ENCODE assay signal across 16 cellular contexts in the genomic region with DNA sequence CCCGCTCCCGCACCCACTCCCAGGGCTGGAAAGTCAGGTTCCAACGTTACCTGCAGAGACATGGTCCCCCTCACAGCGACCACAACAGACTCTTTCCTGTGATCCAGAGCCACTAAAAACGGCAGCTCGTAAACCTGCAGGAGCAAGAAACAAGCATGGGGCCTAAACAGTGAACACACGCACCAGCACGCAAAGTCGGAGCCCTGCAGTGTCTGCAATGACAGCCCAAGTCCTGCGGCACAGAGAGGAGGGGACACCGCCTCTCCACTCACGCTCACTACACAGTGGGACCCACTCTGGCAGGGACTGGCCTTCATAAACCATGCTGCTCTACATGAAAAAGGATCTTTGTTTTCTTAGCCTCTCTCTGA. TPM values are rescaled to one million over a fixed set of nuclear protein-coding genes. Genes with fewer than 3 reads are reported as not detected.
DNase-seq lines count a peak whose midpoint lies in the region; ATAC-seq, FAIRE-seq and TF ChIP-seq lines count a peak whose summit lies in the region.
"Had no signal": no experiment of that assay in that cellular context is flagged by ENCODE, and none has a peak within 500 bp of the region (broad histone marks: within the 10 kb centered on the region; RNA-seq: fewer than 3 reads in every experiment).

No MANE protein-coding gene starts in this region.

- H3K4me3 ChIP-seq in A549 = no peak overlapping the region
- H3K4me3 ChIP-seq in NT2/D1 (ENCODE audit: insufficient read length, low read depth) = no peak overlapping the region
- no peak overlapping the region for H3K4me3 ChIP-seq in esophagus squamous epithelium
- H3K4me3 ChIP-seq in thyroid gland (replicated peaks in 1 of 3) = no peak overlapping the region
- H3K4me3 ChIP-seq: SJCRH30 had no signal

- peaks cover 9% of the 10 kb centered on the region for H3K4me1 ChIP-seq in A549
- peaks cover 5% of the 10 kb centered on the region for H3K4me1 ChIP-seq in NT2/D1 (ENCODE audit: insufficient read depth, insufficient read length)
- H3K4me1 ChIP-seq in esophagus squamous epithelium = peaks cover 10 to 22% (median 11%) of the 10 kb centered on the region in 3 donors
- no peaks in the 10 kb centered on the region for H3K4me1 ChIP-seq in thyroid gland
- H3K4me1 ChIP-seq: SJCRH30 had no signal

- FAIRE-seq in A549 (lab: Jason Lieb, UNC) = no peak

- peak overlapping the region; percentile 26 for H3K9ac ChIP-seq in NT2/D1 (ENCODE audit: insufficient read length, low read depth)

- no peak for TF ChIP-seq POLR2A in A549 (IDR thresholded peaks at IDR 0.05; ENCODE audit: low read length)
- TF ChIP-seq POLR2A in esophagus squamous epithelium (IDR thresholded peaks at IDR 0.05) = no peak
- no peak for TF ChIP-seq POLR2A in thyroid gland (IDR thresholded peaks at IDR 0.05)

- 93% methylated on average over 12 of the region's 12 CpGs for WGBS in A549 (ENCODE audit: missing lambda C conversion rate)
- 63% methylated on average over 5 of the region's 12 CpGs; no CpG with 5 or more reads in 1 of the 2 donors for WGBS in esophagus squamous epithelium, 2 donors
- 85 to 93% methylated on average over 7 to 12 of the region's 12 CpGs for WGBS in thyroid gland, 2 donors

- intact Hi-C loops in esophagus squamous epithelium (cut with DNase I) (no loop called here), sciatic nerve (cut with DNase I) (no loop called here), thyroid gland (cut with DNase I) (no loop called here)

- no peaks in the 10 kb centered on the region for H3K9me3 ChIP-seq in A549
- no peaks in the 10 kb centered on the region for H3K9me3 ChIP-seq in NT2/D1 (ENCODE audit: insufficient read depth, low read length)
- no peaks in the 10 kb centered on the region for H3K9me3 ChIP-seq in esophagus squamous epithelium
- no peaks in the 10 kb centered on the region for H3K9me3 ChIP-seq in thyroid gland
- H3K9me3 ChIP-seq: SJCRH30 had no signal

- no peaks in the 10 kb centered on the region for H3K27me3 ChIP-seq in NT2/D1 (ENCODE audit: insufficient read depth, insufficient read length)
- H3K27me3 ChIP-seq in esophagus squamous epithelium = no peaks in the 10 kb centered on the region
- H3K27me3 ChIP-seq in thyroid gland = no peaks in the 10 kb centered on the region
- H3K27me3 ChIP-seq: SJCRH30 had no signal

- TF ChIP-seq RAD21 in A549 (conservative IDR thresholded peaks at IDR 0.05 in 1 of 2, IDR thresholded peaks at IDR 0.05 in 1 of 2) = no peak

- DNase-seq in A549 (ENCODE audit: low read depth in 1 of 2, low spot score in 1 of 2) (no peak), NT2/D1 (ENCODE audit: low read depth, low spot score) (no peak), esophagus squamous epithelium (lab: John Stamatoyannopoulos, UW) (no peak), sciatic nerve (ENCODE audit: low spot score) (no peak), NCI-H2081 treated with DMSO at 0.1 percent for 48 hours (lab: John Stamatoyannopoulos, UW) (no peak), NCI-H524 treated with DMSO at 0.1 percent for 48 hours (lab: John Stamatoyannopoulos, UW) (no peak), T-helper 1 cell (no peak), thyroid gland (no peak)
- DNase-seq: activated effector memory CD4-positive, alpha-beta T cell treated with anti-CD3 and anti-CD28 coated beads, Interleukin-2, amount 50 U/mL, for 16 hours; amniotic stem cell; COR-L47; endodermal cell; NCI-H446; SJCRH30; stimulated activated naive CD4-positive, alpha-beta T cell; T1000 had no signal

- H3K27ac ChIP-seq in A549 (peak overlapping the region in 1 of 2 experiments; percentile 51; a peak in 1 of 6 replicates), esophagus squamous epithelium (peak overlapping the region; percentile 49 to 77 (median 61)), thyroid gland (no peak overlapping the region)
- H3K27ac ChIP-seq: SJCRH30 had no signal

- peak in 1 of 2 experiments; percentile 8; a peak in 2 of 6 replicates for ATAC-seq in A549
- peak; percentile 23 for ATAC-seq in sciatic nerve

- H3K4me2 ChIP-seq in A549 = no peak overlapping the region

- POLR2A ChIA-PET in A549 (lab: Yijun Ruan, JAX) = no interaction called here

- TF ChIP-seq CTCF in A549 (IDR thresholded peaks at IDR 0.05) = no peak
- no peak for TF ChIP-seq CTCF in esophagus squamous epithelium (IDR thresholded peaks at IDR 0.05)
- no peak for TF ChIP-seq CTCF in thyroid gland (IDR thresholded peaks at IDR 0.05)

- CTCF ChIA-PET in A549 (lab: Yijun Ruan, JAX) = interaction anchor here (0.7 to 2.7 kb wide), 21 partner anchors 8 to 568 kb away, joined by 3 to 7 read pairs (median 4); partner anchors contain the start of gene DAGLB

- peaks cover 89% of the 10 kb centered on the region for H3K36me3 ChIP-seq in NT2/D1 (ENCODE audit: insufficient read depth, insufficient read length, low read length)
- H3K36me3 ChIP-seq in esophagus squamous epithelium = peaks cover 3 to 96% (median 21%) of the 10 kb centered on the region in 3 donors
- peaks cover 30 to 39% of the 10 kb centered on the region in 2 donors for H3K36me3 ChIP-seq in thyroid gland

- TF ChIP-seq EP300 in A549 (IDR thresholded peaks at IDR 0.05) = no peak

TF ChIP-seq in A549, 52 proteins besides CTCF, POLR2A, EP300 and RAD21:
- TF ChIP-seq REST (IDR thresholded peaks at IDR 0.05) = no peak
- TF ChIP-seq, protein P1, sequence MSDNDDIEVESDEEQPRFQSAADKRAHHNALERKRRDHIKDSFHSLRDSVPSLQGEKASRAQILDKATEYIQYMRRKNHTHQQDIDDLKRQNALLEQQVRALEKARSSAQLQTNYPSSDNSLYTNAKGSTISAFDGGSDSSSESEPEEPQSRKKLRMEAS (IDR thresholded peaks at IDR 0.05) = 0 out of 2 replicates have a peak, but pooled peaks have one; percentile 18
TF ChIP-seq in A549: peak in this region for 1.

RNA-seq across cellular contexts. Expression of gene DAGLB, which starts 23.1 kb away (rescaled TPM):
- 19.3 and 19.7 TPM in 2 replicates for polyA plus RNA-seq in A549 (2011; rRNA removed)
- polyA plus RNA-seq in A549 (2012; cell fraction: cytosol; rRNA removed) = 15.8 and 18.5 TPM in 2 replicates
- polyA plus RNA-seq in A549 (2012; cell fraction: nucleus; rRNA removed) = 69.2 and 108 TPM in 2 replicates
- 14.5 to 19.1 TPM (median 15.7 TPM) in 3 replicates for polyA plus RNA-seq in A549 (2017; fragmentation: RNase III; extraction: RNeasy Plus Mini Kit Qiagen cat#74134 plus additional on column Dnase treatment)
- 32.9 and 46.0 TPM in 2 replicates for polyA minus RNA-seq in A549 (2011; rRNA and poly(A)+ RNA removed)
- 10 to 100 TPM in 3 of 4 donors, 1 to 10 TPM in 1; 7.1 to 12.4 (median 10.6) TPM for total RNA-seq in esophagus squamous epithelium
- total RNA-seq in sciatic nerve = 21.2 TPM
- 10 to 100 TPM; 14.1 to 18.4 (median 16.2) TPM for total RNA-seq in thyroid gland

RNA-seq across cellular contexts. Expression of gene RAC1, which starts 50.4 kb away (rescaled TPM):
- polyA plus RNA-seq in A549 (2011; rRNA removed) (446 and 516 TPM in 2 replicates), A549 (2017; fragmentation: RNase III; extraction: RNeasy Plus Mini Kit Qiagen cat#74134 plus additional on column Dnase treatment) (220 to 239 TPM (median 228 TPM) in 3 replicates)
- 334 and 374 TPM in 2 replicates for polyA plus RNA-seq in A549 (2012; cell fraction: cytosol; rRNA removed)
- 111 and 169 TPM in 2 replicates for polyA plus RNA-seq in A549 (2012; cell fraction: nucleus; rRNA removed)
- polyA minus RNA-seq in A549 (2011; rRNA and poly(A)+ RNA removed) = 144 and 149 TPM in 2 replicates
- total RNA-seq in esophagus squamous epithelium (100 to 1,000 TPM; 174 to 310 (median 226) TPM), sciatic nerve (225 TPM), thyroid gland (100 to 1,000 TPM; 141 to 284 (median 180) TPM)

RNA-seq across cellular contexts. Expression of gene KDELR2, which starts 59.3 kb away (rescaled TPM):
- polyA plus RNA-seq in A549 (2011; rRNA removed) = 172 and 192 TPM in 2 replicates
- 74.8 and 91.9 TPM in 2 replicates for polyA plus RNA-seq in A549 (2012; cell fraction: cytosol; rRNA removed)
- 37.1 and 58.4 TPM in 2 replicates for polyA plus RNA-seq in A549 (2012; cell fraction: nucleus; rRNA removed)
- 135 to 142 TPM (median 136 TPM) in 3 replicates for polyA plus RNA-seq in A549 (2017; fragmentation: RNase III; extraction: RNeasy Plus Mini Kit Qiagen cat#74134 plus additional on column Dnase treatment)
- 102 and 122 TPM in 2 replicates for polyA minus RNA-seq in A549 (2011; rRNA and poly(A)+ RNA removed)
- 10 to 100 TPM; 53.4 to 92.3 (median 65.8) TPM for total RNA-seq in esophagus squamous epithelium
- total RNA-seq in sciatic nerve = 90.4 TPM
- 100 to 1,000 TPM; 113 to 203 (median 147) TPM for total RNA-seq in thyroid gland

Comparison
In these comparisons a context has a peak if more than half of its experiments do, and no peak if none do; other contexts are left out.
1. H3K27ac ChIP-seq: peak in esophagus squamous epithelium (4 of 4); none in thyroid gland (0 of 3).